ENCODE assay signal across 21 cellular contexts in genomic region chr1:208224192-208224713, GRCh38. TPM values are rescaled to one million over a fixed set of nuclear protein-coding genes. Genes with fewer than 3 reads are reported as not detected.
DNase-seq lines count a peak whose midpoint lies in the region; ATAC-seq, FAIRE-seq and TF ChIP-seq lines count a peak whose summit lies in the region.
"Had no signal": no experiment of that assay in that cellular context is flagged by ENCODE, and none has a peak within 500 bp of the region (broad histone marks: within the 10 kb centered on the region; RNA-seq: fewer than 3 reads in every experiment).

No MANE protein-coding gene starts in this region.

- H3K79me2 ChIP-seq in endothelial cell of umbilical vein (ENCODE audit: control insufficient read depth, insufficient read depth, low read length) (peaks cover 95% of the 10 kb centered on the region), neural cell (replicated peaks; ENCODE audit: insufficient read depth, low read length) (peaks cover 73% of the 10 kb centered on the region)

- no peaks in the 10 kb centered on the region for H3K9me1 ChIP-seq in endothelial cell of umbilical vein (replicated peaks; ENCODE audit: control insufficient read depth, extremely low read depth, insufficient read depth, low read length)

- H3K9me2 ChIP-seq in neural cell (ENCODE audit: insufficient read depth, low read length): no peaks in the 10 kb centered on the region

- H2AFZ ChIP-seq in endothelial cell of umbilical vein (ENCODE audit: low read depth, low read length) (no peak overlapping the region), neural cell (ENCODE audit: low read depth, low read length) (no peak overlapping the region)
- H2AFZ ChIP-seq: GM23248 had no signal

- peaks cover 6% of the 10 kb centered on the region for H3K9me3 Mint-ChIP-seq in type B pancreatic cell
- H3K9me3 Mint-ChIP-seq: CD4-positive, alpha-beta T cell had no signal

- H4K20me1 ChIP-seq in endothelial cell of umbilical vein (replicated peaks; ENCODE audit: control insufficient read depth, extremely low read depth, insufficient read depth, low read length): no peaks in the 10 kb centered on the region
- no peaks in the 10 kb centered on the region for H4K20me1 ChIP-seq in neural cell (ENCODE audit: insufficient read depth)

- peaks cover 3% of the 10 kb centered on the region for H3F3A ChIP-seq in neural cell (ENCODE audit: insufficient read depth, low read length, poor library complexity, severe bottlenecking)

- DNase-seq in NCI-H1417 (lab: John Stamatoyannopoulos, UW) (peak in 2 of 3 experiments; percentile 18 to 54), NCI-H1417 treated with DMSO at 0.1 percent for 48 hours (lab: John Stamatoyannopoulos, UW) (no peak), endothelial cell of umbilical vein (ENCODE audit: low read depth, low spot score) (no peak), type B pancreatic cell (ENCODE audit: extremely low spot score, unreplicated experiment) (no peak), MV-4-11 (lab: John Stamatoyannopoulos, UW) (no peak), activated gamma-delta T cell treated with Interleukin-2 at 50 U/mL for 16 hours (no peak)
- DNase-seq: AML-193; Caco-2; CD4-positive, alpha-beta T cell; GM23248 had no signal

- peak; percentile 87 for TF ChIP-seq EP300 in neural cell (conservative IDR thresholded peaks at IDR 0.05; ENCODE audit: poor library complexity, severe bottlenecking)

- no TSS peak for BruUV-seq in endothelial cell of umbilical vein (replicated peaks; lab: Mats Ljungman, UMichigan)

- dilution Hi-C loops in endothelial cell of umbilical vein (cut with MboI; ENCODE audit: extremely low pct_ligation_motif_present, low sequenced_read_pairs): no loop called here

- H3K9ac ChIP-seq in endothelial cell of umbilical vein (replicated peaks; ENCODE audit: extremely low read depth, insufficient read depth, low read length) (no peak overlapping the region), neural cell (ENCODE audit: low read length) (peak overlapping the region; percentile 62)
- H3K9ac ChIP-seq: GM23248 had no signal

- no peak for TF ChIP-seq POLR2A in endothelial cell of umbilical vein (IDR thresholded peaks at IDR 0.05; ENCODE audit: low read depth, low read length)

- no peak overlapping the region for H3K27ac Mint-ChIP-seq in type B pancreatic cell
- H3K27ac Mint-ChIP-seq: CD4-positive, alpha-beta T cell had no signal

- no peak for ATAC-seq in HG02642 (IDR thresholded peaks at IDR 0.05; ENCODE audit: poor library complexity, unreplicated experiment)
- ATAC-seq: A549, HepG2 had no signal

- TF ChIP-seq RAD21 in neural cell (conservative IDR thresholded peaks at IDR 0.05): peak; percentile 13

- H3K27me3 ChIP-seq in endothelial cell of umbilical vein (ENCODE audit: control insufficient read depth in 2 of 2, insufficient read depth in 2 of 2, low read length in 2 of 2): no peaks in the 10 kb centered on the region
- H3K27me3 ChIP-seq in neural cell (ENCODE audit: insufficient read depth, low read depth, low read length): no peaks in the 10 kb centered on the region

- H3K27ac ChIP-seq in endothelial cell of umbilical vein (ENCODE audit: insufficient read depth, low read depth, low read length): peak overlapping the region; percentile 91
- peak overlapping the region; percentile 94 for H3K27ac ChIP-seq in neural cell (ENCODE audit: low read length)
- H3K27ac ChIP-seq: 22Rv1, A549, C4-2B, GM23248 had no signal

- H3K4me3 Mint-ChIP-seq in type B pancreatic cell: peak overlapping the region; percentile 41
- H3K4me3 Mint-ChIP-seq: CD4-positive, alpha-beta T cell had no signal

- no peak for TF ChIP-seq CTCF in endothelial cell of umbilical vein (IDR thresholded peaks at IDR 0.05; ENCODE audit: extremely low read depth in 1 of 2, insufficient read depth in 1 of 2, low read depth in 1 of 2, low read length in 2 of 2)
- TF ChIP-seq CTCF in neural cell (IDR thresholded peaks at IDR 0.05; ENCODE audit: poor library complexity, severe bottlenecking): no peak
- no peak for TF ChIP-seq CTCF in type B pancreatic cell (conservative IDR thresholded peaks at IDR 0.05)

- H3K9me3 ChIP-seq in endothelial cell of umbilical vein (replicated peaks; ENCODE audit: control insufficient read depth, insufficient read depth, low read length): no peaks in the 10 kb centered on the region
- no peaks in the 10 kb centered on the region for H3K9me3 ChIP-seq in neural cell (ENCODE audit: low read length)
- H3K9me3 ChIP-seq: A549, Caco-2, HAP-1 had no signal

- H3K27me3 Mint-ChIP-seq in type B pancreatic cell: no peaks in the 10 kb centered on the region

- H3K36me3 ChIP-seq in endothelial cell of umbilical vein (ENCODE audit: control insufficient read depth in 2 of 2, extremely low read depth in 1 of 2, insufficient read depth in 2 of 2, low read length in 2 of 2) (peaks cover 3 to 6% of the 10 kb centered on the region in 2 experiments), neural cell (ENCODE audit: insufficient read depth, low read length) (no peaks in the 10 kb centered on the region)
- H3K36me3 ChIP-seq: HAP-1 had no signal

- peaks cover 80% of the 10 kb centered on the region for H3K4me1 ChIP-seq in endothelial cell of umbilical vein (ENCODE audit: control insufficient read depth, extremely low read depth, insufficient read depth, low read length)
- H3K4me1 ChIP-seq: HAP-1 had no signal

- peaks cover 30% of the 10 kb centered on the region for H3K36me3 Mint-ChIP-seq in type B pancreatic cell

- intact Hi-C loops in endothelial cell of umbilical vein (cut with micrococcal nuclease): loop anchor here (5.0 kb wide), 2 partner anchors 337 to 377 kb away; no protein-coding TSS in a partner anchor

- H3K4me3 ChIP-seq in endothelial cell of umbilical vein (replicated peaks in 1 of 3; ENCODE audit: insufficient read depth in 1 of 3, low read depth in 1 of 3, low read length in 3 of 3) (no peak overlapping the region), neural cell (ENCODE audit: low read length) (peak overlapping the region; percentile 55)
- H3K4me3 ChIP-seq: A549, GM23248, HAP-1 had no signal

- POLR2A ChIA-PET in endothelial cell of umbilical vein (lab: Charles Lee): interaction anchor here (1.7 kb wide), 1 partner anchor 16 kb away, joined by 4 read pairs; no protein-coding TSS in a partner anchor

- H3K4me2 ChIP-seq in endothelial cell of umbilical vein (ENCODE audit: insufficient read depth, low read length): no peak overlapping the region
- peak overlapping the region; percentile 65 for H3K4me2 ChIP-seq in neural cell (ENCODE audit: low read length)
- H3K4me2 ChIP-seq: A549 had no signal

- CTCF ChIA-PET in endothelial cell of umbilical vein (lab: Charles Lee): interaction anchor here (32.5 kb wide), 1 partner anchor 15 kb away, joined by 714 read pairs; the partner anchor contains the start of gene PLXNA2

- peaks cover 77% of the 10 kb centered on the region for H3K4me1 Mint-ChIP-seq in type B pancreatic cell (ENCODE audit: unreplicated experiment)

- FAIRE-seq in endothelial cell of umbilical vein (lab: Jason Lieb, UNC): no peak
- FAIRE-seq: A549, D721Med, G401.6, GM12891, GM19239, HepG2 had no signal

TF ChIP-seq in endothelial cell of umbilical vein, 7 proteins besides CTCF, POLR2A, EP300 and RAD21:
- TF ChIP-seq POLR2AphosphoS5 (IDR thresholded peaks at IDR 0.05; ENCODE audit: insufficient read depth, low read depth, low read length) (no peak), JUN (IDR thresholded peaks at IDR 0.05; ENCODE audit: borderline replicate concordance, insufficient read depth, insufficient read length, low read depth) (no peak), EZH2 (IDR thresholded peaks at IDR 0.05; ENCODE audit: borderline replicate concordance, low read depth, low read length, severe bottlenecking) (no peak), MYC (IDR thresholded peaks at IDR 0.05; ENCODE audit: low read depth, low read length) (no peak), FOS (IDR thresholded peaks at IDR 0.05; ENCODE audit: borderline replicate concordance, insufficient read depth, low read length) (no peak), GATA2 (IDR thresholded peaks at IDR 0.05; ENCODE audit: insufficient read depth, insufficient read length, low read depth, low read length) (no peak), MAX (IDR thresholded peaks at IDR 0.05; ENCODE audit: insufficient read depth, insufficient read length) (no peak)

TF ChIP-seq in neural cell, 6 proteins besides CTCF, POLR2A, EP300 and RAD21 (continues in another document):
- TF ChIP-seq POLR2AphosphoS5 (IDR thresholded peaks at IDR 0.05) (peak; percentile 83), TAF1 (IDR thresholded peaks at IDR 0.05; ENCODE audit: low read depth) (peak; percentile 29), EZH2 (IDR thresholded peaks at IDR 0.05; ENCODE audit: borderline replicate concordance, insufficient read depth, low read length, poor library complexity, severe bottlenecking) (no peak), SMC3 (conservative IDR thresholded peaks at IDR 0.05; ENCODE audit: poor library complexity) (no peak)

RNA-seq across cellular contexts. Expression of gene PLXNA2, which starts 19.9 kb away (rescaled TPM):
- total RNA-seq in endothelial cell of umbilical vein (229 and 302 TPM in 2 replicates), type B pancreatic cell (ENCODE audit: low replicate concordance) (80.1 and 120 TPM in 2 replicates)
- polyA plus RNA-seq in endothelial cell of umbilical vein (42.6 and 43.3 TPM in 2 replicates), neural cell (30.6 and 48.6 TPM in 2 replicates)
- 45.8 and 46.2 TPM in 2 replicates for polyA plus RNA-seq in endothelial cell of umbilical vein (2011; cell fraction: cytosol; rRNA removed)
- polyA plus RNA-seq in endothelial cell of umbilical vein (2011; cell fraction: nucleus; rRNA removed): 246 and 252 TPM in 2 replicates
- 71.3 and 100 TPM in 2 replicates for polyA plus RNA-seq in endothelial cell of umbilical vein (2012)
- polyA minus RNA-seq in endothelial cell of umbilical vein (148 and 179 TPM in 2 replicates), neural cell (129 and 143 TPM in 2 replicates)
- 4.7 TPM for polyA minus RNA-seq in endothelial cell of umbilical vein (2011; cell fraction: cytosol; rRNA and poly(A)+ RNA removed)
- polyA minus RNA-seq in endothelial cell of umbilical vein (2011; cell fraction: nucleus; rRNA and poly(A)+ RNA removed): 206 and 227 TPM in 2 replicates

Comparison
In these comparisons a context has a peak if more than half of its experiments do, and no peak if none do; other contexts are left out.
1. DNase-seq: peak in NCI-H1417 (2 of 3); none in NCI-H1417 treated with DMSO at 0.1 percent for 48 hours (single experiment), endothelial cell of umbilical vein (single experiment), type B pancreatic cell (single experiment), MV-4-11 (single experiment) and activated gamma-delta T cell treated with Interleukin-2 at 50 U/mL for 16 hours (single experiment).